In genomic region chr6:31922942-31923341, GRCh38 we compare ENCODE assay signal across 10 cellular contexts. TPM values are rescaled to one million over a fixed set of nuclear protein-coding genes. Genes with fewer than 3 reads are reported as not detected.
A peak's percentile ranks its signal among the peaks of the same experiment; 100 is the strongest.
DNase-seq lines count a peak whose midpoint lies in the region; ATAC-seq and TF ChIP-seq lines count a peak whose summit lies in the region.
"Had no signal": no experiment of that assay in that cellular context is flagged by ENCODE, and none has a peak within 500 bp of the region (broad histone marks: within the 10 kb centered on the region; RNA-seq: fewer than 3 reads in every experiment).

No MANE protein-coding gene starts in this region.

- no peaks in the 10 kb centered on the region for H3K9me2 ChIP-seq in DOHH2 (replicated peaks; ENCODE audit: control insufficient read depth, low read length)
- H3K9me2 ChIP-seq in PC-3 (replicated peaks; ENCODE audit: low read length): no peaks in the 10 kb centered on the region

- DNase-seq in ACHN (peak; percentile 21), PC-3 (peak; percentile 35), foreskin keratinocyte (no peak), RKO (ENCODE audit: low spot score) (no peak), A172 (ENCODE audit: low spot score) (no peak), colonic mucosa (no peak), EL (no peak)
- DNase-seq: GF-D8 had no signal

- TF ChIP-seq CTCF in DOHH2 (IDR thresholded peaks at IDR 0.05; ENCODE audit: low read depth, low read length, poor library complexity, severe bottlenecking): peak; percentile 36
- TF ChIP-seq CTCF in PC-3 (conservative IDR thresholded peaks at IDR 0.05; ENCODE audit: low read depth, low read length): peak; percentile 43; the same call in 1 of the 2 replicates
- TF ChIP-seq CTCF in foreskin keratinocyte (conservative IDR thresholded peaks at IDR 0.05): peak; percentile 45
- TF ChIP-seq CTCF in colonic mucosa (IDR thresholded peaks at IDR 0.05): no peak

- no peak overlapping the region for H3K4me2 ChIP-seq in DOHH2 (ENCODE audit: low read length)
- no peak overlapping the region for H3K4me2 ChIP-seq in PC-3 (ENCODE audit: low read length)

- no peak overlapping the region for H3K27ac ChIP-seq in DOHH2 (ENCODE audit: low read depth, low read length)
- H3K27ac ChIP-seq in PC-3 (ENCODE audit: low read length): no peak overlapping the region
- H3K27ac ChIP-seq in foreskin keratinocyte: no peak overlapping the region
- no peak overlapping the region for H3K27ac ChIP-seq in colonic mucosa
- H3K27ac ChIP-seq: SK-N-MC had no signal

- POLR2A ChIA-PET in PC-3 (lab: Charles Lee; ENCODE audit: unreplicated experiment): no interaction called here

- no peaks in the 10 kb centered on the region for H4K20me1 ChIP-seq in DOHH2 (ENCODE audit: control insufficient read depth, insufficient read depth, low read depth, low read length)
- H4K20me1 ChIP-seq in PC-3 (ENCODE audit: low read length): no peaks in the 10 kb centered on the region

- BruUV-seq in PC-3 (replicated peaks; lab: Mats Ljungman, UMichigan): no TSS peak

- H3K9ac ChIP-seq in PC-3 (ENCODE audit: low read length) (no peak overlapping the region), colonic mucosa (ENCODE audit: low read depth in 2 of 2, low read length in 2 of 2) (no peak overlapping the region)

- H2AFZ ChIP-seq in PC-3 (ENCODE audit: low read length): no peak overlapping the region

- H3K9me3 ChIP-seq in DOHH2 (ENCODE audit: control insufficient read depth, insufficient read depth, low read length) (no peaks in the 10 kb centered on the region), PC-3 (ENCODE audit: low read length) (no peaks in the 10 kb centered on the region), colonic mucosa (no peaks in the 10 kb centered on the region)

- no peaks in the 10 kb centered on the region for H3K36me3 ChIP-seq in DOHH2 (ENCODE audit: control insufficient read depth, low read length)
- H3K36me3 ChIP-seq in PC-3 (ENCODE audit: low read depth, low read length): no peaks in the 10 kb centered on the region
- no peaks in the 10 kb centered on the region for H3K36me3 ChIP-seq in colonic mucosa

- CTCF ChIA-PET in PC-3 (lab: Charles Lee): no interaction called here

- H3F3A ChIP-seq in DOHH2 (ENCODE audit: control insufficient read depth, insufficient read depth) (no peaks in the 10 kb centered on the region), PC-3 (ENCODE audit: low read length, unreplicated experiment) (no peaks in the 10 kb centered on the region)

- ATAC-seq in PC-3 (0 out of 2 replicates have a peak, but pooled peaks have one; percentile 38), foreskin keratinocyte (no peak)

- in situ Hi-C loops in ACHN (cut with HindIII; ENCODE audit: low pct_ligation_motif_present, low pct_unique_long_range_greater_than_20kb, low sequenced_read_pairs): no loop called here

- intact Hi-C loops in PC-3 (cut with micrococcal nuclease): no loop called here
- intact Hi-C loops in colonic mucosa (cut with DNase I): no loop called here

- H3K27me3 ChIP-seq in DOHH2 (ENCODE audit: control insufficient read depth, low read length) (peaks cover 2% of the 10 kb centered on the region; the same call in 1 of the 2 replicates), PC-3 (ENCODE audit: low read length) (no peaks in the 10 kb centered on the region), foreskin keratinocyte (no peaks in the 10 kb centered on the region), colonic mucosa (no peaks in the 10 kb centered on the region)

- no peaks in the 10 kb centered on the region for H3K4me1 ChIP-seq in DOHH2 (ENCODE audit: control insufficient read depth, low read length)
- H3K4me1 ChIP-seq in PC-3 (ENCODE audit: insufficient read depth, low read length): no peaks in the 10 kb centered on the region
- H3K4me1 ChIP-seq in foreskin keratinocyte: no peaks in the 10 kb centered on the region
- H3K4me1 ChIP-seq in colonic mucosa: no peaks in the 10 kb centered on the region

- H3K79me2 ChIP-seq in DOHH2 (ENCODE audit: control insufficient read depth, low read length): no peaks in the 10 kb centered on the region
- no peaks in the 10 kb centered on the region for H3K79me2 ChIP-seq in PC-3 (ENCODE audit: low read length)

- H3K4me3 ChIP-seq in DOHH2 (ENCODE audit: low read length) (no peak overlapping the region), PC-3 (ENCODE audit: low read length) (no peak overlapping the region), colonic mucosa (no peak overlapping the region)
- H3K4me3 ChIP-seq: SK-N-MC had no signal

RNA-seq across cellular contexts. Expression of gene C2, which starts 4.6 kb away (rescaled TPM):
- total RNA-seq in PC-3 (2014; rRNA removed) (1.1 TPM in 1 of 2 replicates, not detected in the other), foreskin keratinocyte (not detected in 2 replicates), colonic mucosa (10 to 100 TPM in 1 of 2 donors, 1 to 10 TPM in 1; 7.8 to 15.2 TPM)
- 0.07 and 0.09 TPM in 2 replicates for polyA plus RNA-seq in foreskin keratinocyte
- 0.69 TPM in 1 of 2 replicates, not detected in the other for total RNA-seq in A172 (2014; rRNA removed; shearing (Covaris generic))

RNA-seq across cellular contexts. Expression of gene ZBTB12, which starts 21.1 kb away (rescaled TPM):
- 5.4 and 8.6 TPM in 2 replicates for total RNA-seq in PC-3 (2014; rRNA removed)
- total RNA-seq in foreskin keratinocyte: 2.0 and 2.6 TPM in 2 replicates
- polyA plus RNA-seq in foreskin keratinocyte: 2.7 and 3.5 TPM in 2 replicates
- total RNA-seq in A172 (2014; rRNA removed; shearing (Covaris generic)): 1.3 and 4.1 TPM in 2 replicates
- total RNA-seq in colonic mucosa: 1 to 10 TPM; 2.0 to 4.9 TPM

RNA-seq across cellular contexts. Expression of gene CFB, which starts 23.0 kb away (rescaled TPM):
- total RNA-seq in PC-3 (2014; rRNA removed) (0.86 TPM in 1 of 2 replicates, not detected in the other), foreskin keratinocyte (0.34 and 0.92 TPM in 2 replicates), colonic mucosa (10 to 100 TPM; 20.4 to 60.6 TPM)
- polyA plus RNA-seq in foreskin keratinocyte: 0.49 and 1.0 TPM in 2 replicates
- 3.7 and 4.0 TPM in 2 replicates for total RNA-seq in A172 (2014; rRNA removed; shearing (Covaris generic))

RNA-seq across cellular contexts. Expression of gene EHMT2, which starts 25.4 kb away (rescaled TPM):
- 74.5 and 80.8 TPM in 2 replicates for total RNA-seq in PC-3 (2014; rRNA removed)
- 42.5 and 42.6 TPM in 2 replicates for total RNA-seq in foreskin keratinocyte
- 37.8 and 38.2 TPM in 2 replicates for polyA plus RNA-seq in foreskin keratinocyte
- 75.5 and 85.7 TPM in 2 replicates for total RNA-seq in A172 (2014; rRNA removed; shearing (Covaris generic))
- total RNA-seq in colonic mucosa: 10 to 100 TPM; 28.4 to 52.1 TPM

RNA-seq across cellular contexts. Expression of gene NELFE, which starts 35.8 kb away (rescaled TPM):
- 132 and 142 TPM in 2 replicates for total RNA-seq in PC-3 (2014; rRNA removed)
- total RNA-seq in foreskin keratinocyte: 86.0 and 92.0 TPM in 2 replicates
- polyA plus RNA-seq in foreskin keratinocyte: 120 and 121 TPM in 2 replicates
- 92.1 and 117 TPM in 2 replicates for total RNA-seq in A172 (2014; rRNA removed; shearing (Covaris generic))
- 10 to 100 TPM; 50.3 to 55.6 TPM for total RNA-seq in colonic mucosa

Comparison
In these comparisons a context has a peak if more than half of its experiments do, and no peak if none do; other contexts are left out.
1. DNase-seq: peak in ACHN (single experiment) and PC-3 (single experiment); none in foreskin keratinocyte (0 of 2), RKO (single experiment), A172 (single experiment), colonic mucosa (single experiment) and EL (single experiment).